Comparison of ENCODE assay signal across 20 cellular contexts in genomic region chr6:72963946-72964345, GRCh38.
"Had no signal": no experiment of that assay in that cellular context is flagged by ENCODE, and none has a peak within 500 bp of the region (broad histone marks: within the 10 kb centered on the region; RNA-seq: fewer than 3 reads in every experiment).

No MANE protein-coding gene starts in this region.

- H3K4me2 ChIP-seq: hepatocyte had no signal

- H2AFZ ChIP-seq: hepatocyte had no signal

- H3K79me2 ChIP-seq: hepatocyte had no signal

- DNase-seq: activated CD4-positive, alpha-beta memory T cell treated with anti-CD3 and anti-CD28 coated beads for 36 hours; activated CD4-positive, alpha-beta T cell treated with anti-CD3 and anti-CD28 coated beads for 1 hour; activated T-cell treated with anti-CD3 and anti-CD28 coated beads for 4 hours; amniotic stem cell; cortex of kidney; mammary epithelial cell; nephron progenitor cell; nucleus accumbens; posterior cingulate gyrus; sigmoid colon; spleen; stimulated activated CD4-positive, alpha-beta T cell treated with anti-CD3 and anti-CD28 coated beads, Interleukin-4, amount 100 ng/mL, for 4 hours; T-helper 2 cell; upper lobe of right lung; WERI-Rb-1 had no signal

- H3K9me3 ChIP-seq: sigmoid colon, spleen, thoracic aorta, upper lobe of right lung had no signal

- H3K27ac ChIP-seq: hepatocyte, sigmoid colon, spleen, thoracic aorta, upper lobe of right lung, WERI-Rb-1 had no signal

- H3K4me3 ChIP-seq: hepatocyte, sigmoid colon, spleen, thoracic aorta, upper lobe of right lung had no signal

- ATAC-seq: esophagus mucosa; left lobe of liver; stimulated activated memory B cell treated with anti-CD40 and anti-IgM and Interleukin-4, amounts not matched to agents 10 μg/mL and 1 μg/mL and 100 μg/mL, for 72 hours; upper lobe of right lung had no signal

- H3K27me3 ChIP-seq: hepatocyte, sigmoid colon, spleen, upper lobe of right lung had no signal

- H3K36me3 ChIP-seq: sigmoid colon, spleen, thoracic aorta, upper lobe of right lung, WERI-Rb-1 had no signal

- H3K4me1 ChIP-seq: spleen, upper lobe of right lung had no signal
